8 cellular contexts compared by ENCODE assay signal in genomic region chr20:35699914-35700624, GRCh38.
A peak's percentile ranks its signal among the peaks of the same experiment; 100 is the strongest.
DNase-seq lines count a peak whose midpoint lies in the region; FAIRE-seq and TF ChIP-seq lines count a peak whose summit lies in the region.

No MANE protein-coding gene starts in this region.

- H3K9ac ChIP-seq in ES-I3 (ENCODE audit: low read depth, low read length) (peak overlapping the region; percentile 100), parathyroid adenoma (no peak overlapping the region)

- H3K9me3 ChIP-seq in ES-I3 (ENCODE audit: control insufficient read depth, insufficient read depth, low read length) (no peaks in the 10 kb centered on the region), parathyroid adenoma (ENCODE audit: control insufficient read depth, low read length) (no peaks in the 10 kb centered on the region)

- CTCF ChIA-PET in RWPE1 (lab: Yijun Ruan, JAX), result interaction anchor here (0.5 to 0.7 kb wide), 4 partner anchors 70 to 1589 kb away, joined by 3 read pairs; no protein-coding TSS in a partner anchor

- no peaks in the 10 kb centered on the region for H3K27me3 ChIP-seq in parathyroid adenoma (ENCODE audit: control insufficient read depth, insufficient read depth, low read length)

- TF ChIP-seq CTCF in RWPE1 (conservative IDR thresholded peaks at IDR 0.05; ENCODE audit: low read depth) (no peak), parathyroid adenoma (IDR thresholded peaks at IDR 0.05) (no peak)

- TF ChIP-seq POLR2A in H54 (IDR thresholded peaks at IDR 0.05; ENCODE audit: low read depth, low read length), result no peak

- H3K27ac ChIP-seq in RWPE1, result peak overlapping the region; percentile 92
- peak overlapping the region; percentile 94 for H3K27ac ChIP-seq in epithelial cell of prostate
- peak overlapping the region; percentile 78 for H3K27ac ChIP-seq in parathyroid adenoma

- H3K36me3 ChIP-seq in ES-I3 (ENCODE audit: insufficient read depth, low read length) (peaks cover 12% of the 10 kb centered on the region), parathyroid adenoma (ENCODE audit: control insufficient read depth, insufficient read depth, low read length) (no peaks in the 10 kb centered on the region)

- DNase-seq in RWPE1 (ENCODE audit: low spot score) (no peak), epithelial cell of prostate (ENCODE audit: low read depth, low spot score) (no peak), RPMI8226 (no peak), SHP77 (lab: John Stamatoyannopoulos, UW) (no peak), H54 (ENCODE audit: insufficient read length, low spot score) (no peak)
- no peak for DNase-seq in activated CD4-positive, CD25-positive, alpha-beta regulatory T cell treated with anti-CD3 and anti-CD28 coated beads, Interleukin-2, amount 50 U/mL, for 72 hours

- POLR2A ChIA-PET in RWPE1 (lab: Yijun Ruan, JAX; ENCODE audit: low non-redundant PET), result interaction anchor here (0.5 kb wide), 1 partner anchor 95 kb away, joined by 3 read pairs; no protein-coding TSS in a partner anchor

- peak overlapping the region; percentile 88 for H2AFZ ChIP-seq in parathyroid adenoma

- H3K4me1 ChIP-seq in ES-I3 (ENCODE audit: insufficient read depth, low read length), result peaks cover 6% of the 10 kb centered on the region
- H3K4me1 ChIP-seq in parathyroid adenoma, result no peaks in the 10 kb centered on the region

- H3K79me2 ChIP-seq in parathyroid adenoma, result peaks cover 5% of the 10 kb centered on the region

- peak overlapping the region; percentile 86 for H3K4me3 ChIP-seq in parathyroid adenoma (ENCODE audit: low read depth, low read length)

- H3K4me2 ChIP-seq in parathyroid adenoma (ENCODE audit: low read length), result peak overlapping the region; percentile 94

- no peak for FAIRE-seq in H54 (lab: Jason Lieb, UNC)
